Comparison of ENCODE assay signal across 9 cellular contexts in the genomic region with DNA sequence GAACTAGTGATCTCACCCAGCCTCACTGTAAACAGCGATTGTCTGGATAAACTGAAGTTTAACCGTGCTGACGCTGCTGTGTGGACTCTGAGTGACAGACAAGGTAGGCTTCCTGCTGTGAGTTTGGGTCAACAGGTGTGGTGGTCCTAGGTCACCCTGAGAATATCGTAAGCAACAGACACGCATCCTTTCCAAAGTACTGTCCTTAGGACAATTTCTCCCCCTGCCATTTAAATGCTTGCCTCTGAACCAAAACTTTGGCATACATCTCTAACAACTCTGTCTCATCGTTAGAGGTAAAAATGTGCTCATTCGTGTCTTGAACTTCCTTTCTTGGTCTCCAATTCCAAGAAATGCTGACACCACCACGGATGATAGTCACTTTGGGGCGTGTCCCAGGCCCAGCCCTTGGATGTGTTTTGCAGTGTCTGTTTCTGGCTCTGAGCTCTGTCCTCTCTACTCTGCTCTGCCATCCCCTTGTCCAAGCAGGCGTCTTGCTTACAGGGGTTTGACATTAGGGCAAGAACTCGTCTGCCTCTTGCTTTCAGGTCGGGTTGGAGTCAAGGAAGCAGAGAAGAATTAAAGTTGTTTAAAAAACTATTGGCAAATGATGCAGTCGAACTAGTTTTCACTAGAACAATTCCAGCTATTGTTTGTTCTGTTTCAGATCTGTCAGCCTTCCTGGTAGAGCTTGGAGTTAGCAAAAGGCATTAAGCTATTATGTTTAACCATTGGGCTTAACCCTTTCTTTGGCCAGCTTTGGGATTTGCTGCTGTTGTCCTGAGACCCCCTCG.
DNase-seq lines count a peak whose midpoint lies in the region; ATAC-seq and TF ChIP-seq lines count a peak whose summit lies in the region.
"Had no signal": no experiment of that assay in that cellular context is flagged by ENCODE, and none has a peak within 500 bp of the region (broad histone marks: within the 10 kb centered on the region; RNA-seq: fewer than 3 reads in every experiment).

No MANE protein-coding gene starts in this region.

- TF ChIP-seq CTCF in OCI-LY7 (conservative IDR thresholded peaks at IDR 0.05; ENCODE audit: low read length) (no peak), mammary epithelial cell (conservative IDR thresholded peaks at IDR 0.05 in 1 of 2, IDR thresholded peaks at IDR 0.05 in 1 of 2; ENCODE audit: extremely low read depth in 1 of 2, insufficient read depth in 1 of 2, low read depth in 1 of 2, low read length in 2 of 2) (no peak), progenitor cell of endocrine pancreas (IDR thresholded peaks at IDR 0.05; ENCODE audit: unreplicated experiment) (no peak)

- in situ Hi-C loops in mammary epithelial cell (cut with MboI; ENCODE audit: low sequenced_read_pairs in 2 of 2) = no loop called here

- H3K27ac ChIP-seq in OCI-LY7 (ENCODE audit: low read depth, low read length, poor library complexity, severe bottlenecking) = no peak overlapping the region
- no peak overlapping the region for H3K27ac ChIP-seq in mammary epithelial cell (ENCODE audit: insufficient read depth, low read depth, low read length)

- H3K27me3 ChIP-seq in mammary epithelial cell (ENCODE audit: insufficient read depth, low read length) = no peaks in the 10 kb centered on the region

- POLR2A ChIA-PET in OCI-LY7 (lab: Charles Lee) = interaction anchor here (0.9 kb wide), 1 partner anchor 10 kb away, joined by 3 read pairs; no protein-coding TSS in a partner anchor

- H3K27me3 Mint-ChIP-seq in progenitor cell of endocrine pancreas = peaks cover 5% of the 10 kb centered on the region

- intact Hi-C loops in OCI-LY7 (cut with micrococcal nuclease; ENCODE audit: unreplicated experiment) (no loop called here), mammary epithelial cell (cut with micrococcal nuclease) (no loop called here)

- CTCF ChIA-PET in OCI-LY7 (lab: Charles Lee; ENCODE audit: unreplicated experiment) (no interaction called here), mammary epithelial cell (lab: Charles Lee; ENCODE audit: low non-redundant PET) (no interaction called here)

- DNase-seq in COLO829 (ENCODE audit: low spot score) (peak; percentile 21), OCI-LY7 (ENCODE audit: low spot score) (no peak), mammary epithelial cell (peak; percentile 33), progenitor cell of endocrine pancreas (ENCODE audit: low spot score, unreplicated experiment) (no peak), HuH-7 (ENCODE audit: low spot score) (no peak), AML-193 (lab: John Stamatoyannopoulos, UW) (no peak), HK-2 (ENCODE audit: unreplicated experiment) (no peak)

- H3K9me2 ChIP-seq in OCI-LY7 (ENCODE audit: insufficient read depth, low read length) = no peaks in the 10 kb centered on the region

- H3K4me1 Mint-ChIP-seq in progenitor cell of endocrine pancreas (ENCODE audit: low read depth) = peaks cover 25% of the 10 kb centered on the region

- no peak overlapping the region for H3K9ac ChIP-seq in mammary epithelial cell (ENCODE audit: insufficient read depth, low read length)

- H3K4me1 ChIP-seq in OCI-LY7 (ENCODE audit: insufficient read depth, low read length, poor library complexity, severe bottlenecking) = peaks cover 27% of the 10 kb centered on the region
- peaks cover 11% of the 10 kb centered on the region for H3K4me1 ChIP-seq in mammary epithelial cell (ENCODE audit: insufficient read depth, low read length)

- no peaks in the 10 kb centered on the region for H3K9me3 Mint-ChIP-seq in progenitor cell of endocrine pancreas (ENCODE audit: low read depth)

- H3K4me3 Mint-ChIP-seq in progenitor cell of endocrine pancreas (ENCODE audit: low read depth) = peak overlapping the region; percentile 27

- 7% methylated on average over 13 of the region's 14 CpGs for WGBS in mammary epithelial cell (ENCODE audit: low coverage, missing lambda C conversion rate)

- no peaks in the 10 kb centered on the region for H3K36me3 ChIP-seq in OCI-LY7 (ENCODE audit: insufficient read depth, low read length)
- no peaks in the 10 kb centered on the region for H3K36me3 ChIP-seq in mammary epithelial cell (ENCODE audit: insufficient read depth, low read length)

- ATAC-seq in GM21360 (IDR thresholded peaks at IDR 0.05; ENCODE audit: unreplicated experiment) = no peak

- no peaks in the 10 kb centered on the region for H3K36me3 Mint-ChIP-seq in progenitor cell of endocrine pancreas (ENCODE audit: insufficient read depth)

- H4K20me1 ChIP-seq in OCI-LY7 (ENCODE audit: insufficient read depth, low read length) = no peaks in the 10 kb centered on the region
- no peaks in the 10 kb centered on the region for H4K20me1 ChIP-seq in mammary epithelial cell (ENCODE audit: insufficient read depth, low read length)

- H2AFZ ChIP-seq in OCI-LY7 (ENCODE audit: low read length) (peak overlapping the region; percentile 30; the same call in 1 of the 2 replicates), mammary epithelial cell (ENCODE audit: low read depth, low read length) (peak overlapping the region; percentile 35)

- H3K4me3 ChIP-seq in OCI-LY7 (ENCODE audit: low read depth, low read length, poor library complexity, severe bottlenecking) = no peak overlapping the region
- no peak overlapping the region for H3K4me3 ChIP-seq in mammary epithelial cell (replicated peaks in 1 of 3; ENCODE audit: insufficient read depth in 1 of 3, low read depth in 2 of 3, low read length in 3 of 3)
- H3K4me3 ChIP-seq: GM12878 had no signal

- H3K9me3 ChIP-seq in OCI-LY7 (ENCODE audit: low read length) (no peaks in the 10 kb centered on the region), mammary epithelial cell (replicated peaks; ENCODE audit: insufficient read depth, low read length) (no peaks in the 10 kb centered on the region)

- H3K4me2 ChIP-seq in OCI-LY7 (ENCODE audit: low read length) (no peak overlapping the region), mammary epithelial cell (ENCODE audit: insufficient read depth, low read depth, low read length) (peak overlapping the region; percentile 23)

- peak overlapping the region; percentile 85 for H3K27ac Mint-ChIP-seq in progenitor cell of endocrine pancreas

- dilution Hi-C loops in mammary epithelial cell (cut with HindIII; ENCODE audit: low sequenced_read_pairs) = no loop called here

- BruUV-seq in OCI-LY7 (replicated peaks; lab: Mats Ljungman, UMichigan) = no TSS peak
- BruUV-seq in mammary epithelial cell (replicated peaks; lab: Mats Ljungman, UMichigan) = no TSS peak

- H3K79me2 ChIP-seq in OCI-LY7 (ENCODE audit: insufficient read depth, low read depth, low read length) (no peaks in the 10 kb centered on the region), mammary epithelial cell (ENCODE audit: insufficient read depth, low read length) (no peaks in the 10 kb centered on the region)

Comparison
In these comparisons a context has a peak if more than half of its experiments do, and no peak if none do; other contexts are left out.
1. DNase-seq: peak in COLO829 (single experiment) and mammary epithelial cell (single experiment); none in OCI-LY7 (single experiment), progenitor cell of endocrine pancreas (single experiment), HuH-7 (single experiment), AML-193 (0 of 2) and HK-2 (single experiment).